8 cellular contexts compared by ENCODE assay signal in genomic region chr7:36278767-36279171, GRCh38.
DNase-seq lines count a peak whose midpoint lies in the region; ATAC-seq and TF ChIP-seq lines count a peak whose summit lies in the region.

No MANE protein-coding gene starts in this region.

- H3K79me1 ChIP-seq in neuronal stem cell (ENCODE audit: low read depth, low read length): no peaks in the 10 kb centered on the region

- peak overlapping the region; percentile 38 to 74 (median 51) for H3K4me3 Mint-ChIP-seq in brain
- no peak overlapping the region for H3K4me3 Mint-ChIP-seq in activated CD8-positive, alpha-beta T cell treated with anti-CD3 and anti-CD28 coated beads, Interleukin-2, amount 10 ng/mL, durations not matched to agents 7 days and 5 days

- H3K9ac ChIP-seq in neuronal stem cell (ENCODE audit: low read depth, low read length, poor library complexity): no peak overlapping the region

- H2BK15ac ChIP-seq in neuronal stem cell (ENCODE audit: low read length): no peak overlapping the region

- H3K4me1 ChIP-seq in neuronal stem cell (ENCODE audit: control insufficient read depth in 2 of 2, insufficient read depth in 1 of 2, low read depth in 1 of 2, low read length in 2 of 2): peaks cover 24 to 34% of the 10 kb centered on the region in 2 donors

- no peak overlapping the region for H3K14ac ChIP-seq in neuronal stem cell (ENCODE audit: low read length)

- no peak overlapping the region for H3K4me3 ChIP-seq in neuronal stem cell (ENCODE audit: low read length in 2 of 2)

- CTCF ChIA-PET in activated CD8-positive, alpha-beta T cell treated with anti-CD3 and anti-CD28 coated beads, Interleukin-2, amount 10 ng/mL, durations not matched to agents 7 days and 5 days (lab: Charles Lee): no interaction called here

- H3K23ac ChIP-seq in neuronal stem cell (ENCODE audit: low read depth, low read length, poor library complexity): no peak overlapping the region

- DNase-seq in DMS79 (lab: John Stamatoyannopoulos, UW) (peak; percentile 90), NCI-H1694 treated with DMSO at 0.1 percent for 48 hours (lab: John Stamatoyannopoulos, UW) (peak; percentile 92), neuronal stem cell (ENCODE audit: low spot score) (no peak), ecto neural progenitor cell (ENCODE audit: low spot score) (no peak), HT-29 (ENCODE audit: low spot score) (no peak), foreskin melanocyte (no peak)
- no peak for DNase-seq in activated CD8-positive, alpha-beta T cell treated with anti-CD3 and anti-CD28 coated beads, Interleukin-2, amount 10 ng/mL, durations not matched to agents 7 days and 5 days

- H3K9me3 ChIP-seq in neuronal stem cell (replicated peaks in 1 of 2; ENCODE audit: control insufficient read depth in 2 of 2, insufficient read depth in 1 of 2, low read depth in 1 of 2, low read length in 2 of 2): no peaks in the 10 kb centered on the region

- peaks cover 3% of the 10 kb centered on the region for H3K27me3 Mint-ChIP-seq in brain
- H3K27me3 Mint-ChIP-seq in activated CD8-positive, alpha-beta T cell treated with anti-CD3 and anti-CD28 coated beads, Interleukin-2, amount 10 ng/mL, durations not matched to agents 7 days and 5 days (ENCODE audit: low read depth): peaks cover 4% of the 10 kb centered on the region

- WGBS in neuronal stem cell (ENCODE audit: extremely low coverage in 2 of 2, insufficient read length in 2 of 2, insufficient replicate concordance in 1 of 2), 2 donors: no CpG with 5 or more reads among the region's 5 CpGs

- H2BK12ac ChIP-seq in neuronal stem cell (ENCODE audit: low read length): no peak overlapping the region

- peaks cover 0 to 3% (median 0%) of the 10 kb centered on the region in 5 experiments for H3K9me3 Mint-ChIP-seq in brain
- H3K9me3 Mint-ChIP-seq in activated CD8-positive, alpha-beta T cell treated with anti-CD3 and anti-CD28 coated beads, Interleukin-2, amount 10 ng/mL, durations not matched to agents 7 days and 5 days (ENCODE audit: insufficient read depth): no peaks in the 10 kb centered on the region

- H3K27ac ChIP-seq in neuronal stem cell (replicated peaks; ENCODE audit: low read length): no peak overlapping the region

- POLR2A ChIA-PET in activated CD8-positive, alpha-beta T cell treated with anti-CD3 and anti-CD28 coated beads, Interleukin-2, amount 10 ng/mL, durations not matched to agents 7 days and 5 days (lab: Charles Lee): no interaction called here

- H4K8ac ChIP-seq in neuronal stem cell (ENCODE audit: low read depth, low read length): no peak overlapping the region

- peaks cover 82% of the 10 kb centered on the region for H3K4me1 Mint-ChIP-seq in brain
- peaks cover 15% of the 10 kb centered on the region for H3K4me1 Mint-ChIP-seq in activated CD8-positive, alpha-beta T cell treated with anti-CD3 and anti-CD28 coated beads, Interleukin-2, amount 10 ng/mL, durations not matched to agents 7 days and 5 days (ENCODE audit: low read depth)

- H2BK120ac ChIP-seq in neuronal stem cell (ENCODE audit: low read depth, low read length): no peak overlapping the region

- H3K4ac ChIP-seq in neuronal stem cell (ENCODE audit: low read length): no peak overlapping the region

- no peaks in the 10 kb centered on the region for H3K36me3 Mint-ChIP-seq in brain
- no peaks in the 10 kb centered on the region for H3K36me3 Mint-ChIP-seq in activated CD8-positive, alpha-beta T cell treated with anti-CD3 and anti-CD28 coated beads, Interleukin-2, amount 10 ng/mL, durations not matched to agents 7 days and 5 days (ENCODE audit: low read depth)

- ATAC-seq in activated CD8-positive, alpha-beta T cell treated with anti-CD3 and anti-CD28 coated beads, Interleukin-2, amount 10 ng/mL, durations not matched to agents 7 days and 5 days: no peak

- H4K91ac ChIP-seq in neuronal stem cell (ENCODE audit: low read depth, low read length, poor library complexity): no peak overlapping the region

- H2AK5ac ChIP-seq in neuronal stem cell (ENCODE audit: low read depth, low read length): no peak overlapping the region

- no peak for TF ChIP-seq CTCF in brain (conservative IDR thresholded peaks at IDR 0.05)

- H3K27ac Mint-ChIP-seq in brain: peak overlapping the region; percentile 81 to 95 (median 95)
- no peak overlapping the region for H3K27ac Mint-ChIP-seq in activated CD8-positive, alpha-beta T cell treated with anti-CD3 and anti-CD28 coated beads, Interleukin-2, amount 10 ng/mL, durations not matched to agents 7 days and 5 days

- no peaks in the 10 kb centered on the region for H3K27me3 ChIP-seq in neuronal stem cell (ENCODE audit: control insufficient read depth in 3 of 3, insufficient read depth in 3 of 3, low read depth in 1 of 3, low read length in 3 of 3)

- no peak overlapping the region for H2BK5ac ChIP-seq in neuronal stem cell (ENCODE audit: low read length)

- H2AFZ ChIP-seq in neuronal stem cell (ENCODE audit: low read length): no peak overlapping the region

- H3K18ac ChIP-seq in neuronal stem cell (ENCODE audit: low read length): peak overlapping the region; percentile 22

- H3K36me3 ChIP-seq in neuronal stem cell (replicated peaks in 1 of 2; ENCODE audit: control insufficient read depth in 2 of 2, insufficient read depth in 2 of 2, low read length in 2 of 2): no peaks in the 10 kb centered on the region

- no peak overlapping the region for H3K4me2 ChIP-seq in neuronal stem cell (ENCODE audit: insufficient read depth, low read length, poor library complexity, severe bottlenecking)

Comparison
In these comparisons a context has a peak if more than half of its experiments do, and no peak if none do; other contexts are left out.
1. DNase-seq: peak in DMS79 (single experiment) and NCI-H1694 treated with DMSO at 0.1 percent for 48 hours (single experiment); none in neuronal stem cell (single experiment), ecto neural progenitor cell (single experiment), activated CD8-positive, alpha-beta T cell treated with anti-CD3 and anti-CD28 coated beads, Interleukin-2, amount 10 ng/mL, durations not matched to agents 7 days and 5 days (single experiment), HT-29 (single experiment) and foreskin melanocyte (single experiment).